Comparison of ENCODE assay signal across 26 cellular contexts in the genomic region with DNA sequence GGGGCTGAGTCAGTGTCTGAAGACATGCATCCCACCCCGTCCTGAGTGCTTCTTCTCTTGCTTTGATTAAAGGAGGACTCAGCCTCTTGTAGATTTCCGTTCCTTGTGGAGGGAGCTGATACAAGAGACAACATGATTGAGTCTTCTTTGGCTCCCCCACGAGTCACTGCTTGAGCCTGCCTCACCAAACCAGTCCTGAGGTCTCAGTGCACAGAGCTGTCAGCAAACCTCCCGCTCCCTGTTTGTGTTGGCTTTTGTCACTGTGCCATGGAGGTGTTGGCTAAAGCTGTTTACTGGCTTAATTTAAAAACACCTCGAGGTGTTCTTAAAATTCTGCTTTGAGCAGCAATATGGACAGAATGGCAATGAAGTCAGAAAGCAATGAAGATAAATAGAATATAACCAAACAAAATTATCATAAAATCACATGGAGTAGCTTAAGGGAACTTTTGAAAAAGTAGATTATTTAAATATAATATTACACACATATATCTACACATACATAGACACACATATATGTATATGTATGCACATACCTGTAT.
DNase-seq lines count a peak whose midpoint lies in the region; ATAC-seq, FAIRE-seq and TF ChIP-seq lines count a peak whose summit lies in the region.
"Had no signal": no experiment of that assay in that cellular context is flagged by ENCODE, and none has a peak within 500 bp of the region (broad histone marks: within the 10 kb centered on the region; RNA-seq: fewer than 3 reads in every experiment).

No MANE protein-coding gene starts in this region.

- in situ Hi-C loops in T47D (cut with HindIII; ENCODE audit: low pct_unique_long_range_greater_than_20kb, low sequenced_read_pairs): no loop called here

- no peak overlapping the region for H3K4ac ChIP-seq in mesenchymal stem cell (ENCODE audit: low read depth in 1 of 2, low read length in 2 of 2)

- peak overlapping the region in 1 of 2 experiments; percentile 43 for H3K18ac ChIP-seq in mesenchymal stem cell (ENCODE audit: low read depth in 1 of 2, low read length in 2 of 2)

- no peak overlapping the region for H2BK12ac ChIP-seq in mesenchymal stem cell (ENCODE audit: low read length in 2 of 2)

- H3K23ac ChIP-seq in mesenchymal stem cell (ENCODE audit: low read length in 2 of 2): no peak overlapping the region

- H4K91ac ChIP-seq in mesenchymal stem cell (ENCODE audit: low read length): no peak overlapping the region

- peaks cover 7% of the 10 kb centered on the region for H3K4me1 Mint-ChIP-seq in MCF 10A (ENCODE audit: insufficient read depth, unreplicated experiment)

- no peak overlapping the region for H4K8ac ChIP-seq in mesenchymal stem cell (ENCODE audit: low read length)

- TF ChIP-seq CTCF in MCF 10A (IDR thresholded peaks at IDR 0.05; ENCODE audit: unreplicated experiment) (no peak), prostate gland (IDR thresholded peaks at IDR 0.05) (no peak)

- BruUV-seq in MCF 10A (replicated peaks; lab: Mats Ljungman, UMichigan): no TSS peak

- H2BK15ac ChIP-seq in mesenchymal stem cell (ENCODE audit: low read depth, poor library complexity, severe bottlenecking): no peak overlapping the region

- H3K27me3 ChIP-seq in prostate gland (replicated peaks; ENCODE audit: insufficient read depth): no peaks in the 10 kb centered on the region
- peaks cover 0 to 9% of the 10 kb centered on the region in 2 experiments for H3K27me3 ChIP-seq in mesenchymal stem cell (ENCODE audit: control insufficient read depth in 1 of 2, insufficient read depth in 1 of 2, low read length in 2 of 2)
- H3K27me3 ChIP-seq: MG63, SJSA1 had no signal

- no peaks in the 10 kb centered on the region for H3K36me3 ChIP-seq in prostate gland
- peaks cover 0 to 2% of the 10 kb centered on the region in 2 experiments for H3K36me3 ChIP-seq in mesenchymal stem cell (ENCODE audit: control insufficient read depth in 1 of 2, insufficient read depth in 2 of 2, low read depth in 1 of 2, low read length in 2 of 2)
- H3K36me3 ChIP-seq: MG63, SJSA1 had no signal

- DNase-seq in T47D (ENCODE audit: low read depth in 1 of 2, low spot score in 1 of 2): peak; percentile 60 to 95
- DNase-seq in MCF 10A (ENCODE audit: unreplicated experiment): no peak
- DNase-seq in prostate gland (ENCODE audit: low spot score): peak; percentile 28
- no peak for DNase-seq in mesenchymal stem cell
- DNase-seq in retina: no peak
- no peak for DNase-seq in GM19239 (ENCODE audit: insufficient read length, low spot score)
- DNase-seq: ACHN; C1 segment of cervical spinal cord; Calu3; CD8-positive, alpha-beta T cell; DMS153; Karpas-422; MG63; NCI-H1417; NCI-H1694 treated with DMSO at 0.1 percent for 48 hours; NCI-H2081 treated with DMSO at 0.1 percent for 48 hours; NCI-H2171 treated with DMSO at 0.1 percent for 48 hours; NCI-H446; NCI-H526 treated with DMSO at 0.1 percent for 48 hours had no signal

- H2AK5ac ChIP-seq in mesenchymal stem cell (ENCODE audit: low read length, severe bottlenecking): no peak overlapping the region

- CTCF ChIA-PET in MCF 10A (lab: Yijun Ruan, JAX): interaction anchor here (0.7 kb wide), 1 partner anchor 15 kb away, joined by 3 read pairs; no protein-coding TSS in a partner anchor

- H2BK5ac ChIP-seq in mesenchymal stem cell (ENCODE audit: low read depth, low read length, poor library complexity, severe bottlenecking): no peak overlapping the region

- POLR2A ChIA-PET in MCF 10A (lab: Yijun Ruan, JAX): no interaction called here

- H3K4me2 ChIP-seq in mesenchymal stem cell (ENCODE audit: low read length, poor library complexity, severe bottlenecking): no peak overlapping the region

- H3K36me3 Mint-ChIP-seq in MCF 10A (ENCODE audit: insufficient read depth, unreplicated experiment): no peaks in the 10 kb centered on the region
- H3K36me3 Mint-ChIP-seq: CD8-positive, alpha-beta T cell had no signal

- H3K27me3 Mint-ChIP-seq in MCF 10A (ENCODE audit: insufficient read depth, unreplicated experiment): no peaks in the 10 kb centered on the region

- no peak overlapping the region for H3K9ac ChIP-seq in mesenchymal stem cell (ENCODE audit: low read length)

- intact Hi-C loops in MCF 10A (cut with micrococcal nuclease) (no loop called here), prostate gland (cut with DNase I) (no loop called here)

- WGBS in prostate gland: 44% methylated on average over 5 of the region's 5 CpGs
- 72% methylated on average over 4 of the region's 5 CpGs for WGBS in mesenchymal stem cell

- H2BK120ac ChIP-seq in mesenchymal stem cell (ENCODE audit: low read depth, low read length): no peak overlapping the region

- H3K4me3 Mint-ChIP-seq in MCF 10A (ENCODE audit: unreplicated experiment): no peak overlapping the region
- H3K4me3 Mint-ChIP-seq: CD8-positive, alpha-beta T cell had no signal

- H3K4me3 ChIP-seq in prostate gland (no peak overlapping the region), mesenchymal stem cell (ENCODE audit: insufficient read depth in 1 of 2, low read depth in 1 of 2, low read length in 2 of 2) (no peak overlapping the region)
- H3K4me3 ChIP-seq: MG63, SJSA1 had no signal

- no peaks in the 10 kb centered on the region for H3K4me1 ChIP-seq in prostate gland (replicated peaks)
- no peaks in the 10 kb centered on the region for H3K4me1 ChIP-seq in mesenchymal stem cell (ENCODE audit: control insufficient read depth, insufficient read depth, low read depth, low read length)

- no peaks in the 10 kb centered on the region for H3K9me3 Mint-ChIP-seq in MCF 10A (ENCODE audit: unreplicated experiment)
- H3K9me3 Mint-ChIP-seq: CD8-positive, alpha-beta T cell had no signal

- FAIRE-seq in GM19239 (lab: Jason Lieb, UNC): no peak
- FAIRE-seq: GM12891, H1 had no signal

- H3K9me3 ChIP-seq in prostate gland: no peaks in the 10 kb centered on the region
- H3K9me3 ChIP-seq in mesenchymal stem cell (ENCODE audit: control insufficient read depth, low read length): no peaks in the 10 kb centered on the region
- H3K9me3 ChIP-seq: MG63, SJSA1 had no signal

- no peaks in the 10 kb centered on the region for H3K79me1 ChIP-seq in mesenchymal stem cell (replicated peaks; ENCODE audit: low read length, poor library complexity, severe bottlenecking)

- H3K14ac ChIP-seq in mesenchymal stem cell (ENCODE audit: low read length in 2 of 2): peak overlapping the region in 1 of 2 experiments; percentile 64

- no peak for TF ChIP-seq POLR2A in prostate gland (IDR thresholded peaks at IDR 0.05)

- H3K27ac ChIP-seq in prostate gland (no peak overlapping the region), mesenchymal stem cell (ENCODE audit: low read length, poor library complexity, severe bottlenecking) (no peak overlapping the region)
- H3K27ac ChIP-seq: 22Rv1, SJSA1 had no signal

- peak; percentile 86 for ATAC-seq in esophagus mucosa
- ATAC-seq in HG02642 (IDR thresholded peaks at IDR 0.05; ENCODE audit: poor library complexity, unreplicated experiment): no peak
- ATAC-seq: CD8-positive, alpha-beta T cell; HCT116 had no signal

- H3K27ac Mint-ChIP-seq in MCF 10A (ENCODE audit: low read depth, unreplicated experiment): no peak overlapping the region
- H3K27ac Mint-ChIP-seq: CD8-positive, alpha-beta T cell had no signal

- no peak overlapping the region for H2AFZ ChIP-seq in mesenchymal stem cell (ENCODE audit: low read depth, low read length)

Comparison
In these comparisons a context has a peak if more than half of its experiments do, and no peak if none do; other contexts are left out.
1. DNase-seq: peak in T47D (2 of 2) and prostate gland (single experiment); none in MCF 10A (single experiment), mesenchymal stem cell (single experiment), retina (single experiment) and GM19239 (single experiment).